In the genomic region with DNA sequence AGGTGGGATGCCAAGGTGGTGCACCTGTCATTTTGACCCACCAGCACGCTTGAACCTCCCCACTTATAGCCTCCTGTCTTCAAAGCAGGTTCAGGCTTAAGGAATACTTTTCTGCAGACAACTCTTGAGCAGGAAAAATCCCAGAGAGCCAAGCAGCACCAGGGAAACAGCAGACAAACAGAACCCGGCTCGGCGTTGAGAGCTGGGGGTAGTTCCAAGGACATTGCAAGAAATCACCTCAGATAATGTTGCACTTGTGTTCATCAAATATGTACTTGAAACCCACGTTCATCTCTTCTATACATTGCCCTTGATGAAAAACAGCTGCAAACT, we compare ENCODE assay signal across 12 cellular contexts.
DNase-seq lines count a peak whose midpoint lies in the region; ATAC-seq and TF ChIP-seq lines count a peak whose summit lies in the region.
"Had no signal": no experiment of that assay in that cellular context is flagged by ENCODE, and none has a peak within 500 bp of the region (broad histone marks: within the 10 kb centered on the region; RNA-seq: fewer than 3 reads in every experiment).

No MANE protein-coding gene starts in this region.

- H3K4me3 Mint-ChIP-seq in CD8-positive, alpha-beta T cell, result no peak overlapping the region

- no peak overlapping the region for H3K4me3 ChIP-seq in RWPE2 (ENCODE audit: severe bottlenecking)
- H3K4me3 ChIP-seq in trophoblast cell (ENCODE audit: low read depth, low read length), result no peak overlapping the region
- no peak overlapping the region for H3K4me3 ChIP-seq in CD8-positive, alpha-beta T cell (ENCODE audit: low read depth, low read length)
- H3K4me3 ChIP-seq in adrenal gland, result no peak overlapping the region
- H3K4me3 ChIP-seq: pancreas had no signal

- H3K27ac Mint-ChIP-seq in CD8-positive, alpha-beta T cell, result no peak overlapping the region
- H3K27ac Mint-ChIP-seq: activated naive CD4-positive, alpha-beta T cell treated with anti-CD3 and anti-CD28 coated beads, Interleukin-2, amount 50 U/mL, for 72 hours had no signal

- no CpG with 5 or more reads among the region's 5 CpGs for WGBS in trophoblast cell (ENCODE audit: extremely low coverage, insufficient coverage, insufficient read length)
- 23 to 49% (median 33%) methylated on average over 5 of the region's 5 CpGs for WGBS in adrenal gland, 4 donors

- TF ChIP-seq CTCF in RWPE2 (IDR thresholded peaks at IDR 0.05; ENCODE audit: poor library complexity, severe bottlenecking) (no peak), adrenal gland (IDR thresholded peaks at IDR 0.05) (no peak)
- no peak for TF ChIP-seq CTCF in CD8-positive, alpha-beta T cell (IDR thresholded peaks at IDR 0.05)

- H2AK5ac ChIP-seq in trophoblast cell (ENCODE audit: low read length), result peak overlapping the region; percentile 64

- peaks cover 34% of the 10 kb centered on the region for H3K4me1 ChIP-seq in RWPE2 (ENCODE audit: insufficient read depth, poor library complexity, severe bottlenecking)
- peaks cover 3 to 8% of the 10 kb centered on the region in 2 experiments for H3K4me1 ChIP-seq in trophoblast cell (ENCODE audit: control insufficient read depth in 1 of 2, insufficient read depth in 2 of 2, low read length in 2 of 2)
- no peaks in the 10 kb centered on the region for H3K4me1 ChIP-seq in CD8-positive, alpha-beta T cell (ENCODE audit: insufficient read depth, low read length)
- H3K4me1 ChIP-seq in adrenal gland (replicated peaks in 1 of 2), result peaks cover 0 to 28% of the 10 kb centered on the region in 2 donors

- peak overlapping the region; percentile 98 for H3K27ac ChIP-seq in RWPE2 (ENCODE audit: poor library complexity, severe bottlenecking)
- H3K27ac ChIP-seq in epithelial cell of prostate, result peak overlapping the region; percentile 94
- H3K27ac ChIP-seq in trophoblast cell (ENCODE audit: low read depth, low read length), result no peak overlapping the region
- H3K27ac ChIP-seq in CD8-positive, alpha-beta T cell (ENCODE audit: low read depth, low read length), result no peak overlapping the region
- H3K27ac ChIP-seq in adrenal gland, result peak overlapping the region in 1 of 5 donors; percentile 35
- H3K27ac ChIP-seq: C4-2B had no signal

- POLR2A ChIA-PET in CD8-positive, alpha-beta T cell (lab: Charles Lee), result no interaction called here

- no peak overlapping the region for H4K12ac ChIP-seq in trophoblast cell (ENCODE audit: low read depth, low read length)

- H4K8ac ChIP-seq in trophoblast cell (ENCODE audit: low read depth, low read length), result no peak overlapping the region

- H2BK5ac ChIP-seq in trophoblast cell (ENCODE audit: low read depth, low read length, poor library complexity), result no peak overlapping the region

- no peak for ATAC-seq in RWPE2 (ENCODE audit: low read depth)
- ATAC-seq in CD8-positive, alpha-beta T cell, result no peak
- ATAC-seq: activated naive CD4-positive, alpha-beta T cell treated with anti-CD3 and anti-CD28 coated beads, Interleukin-2, amount 50 U/mL, for 72 hours had no signal

- no peak overlapping the region for H4K91ac ChIP-seq in trophoblast cell (ENCODE audit: low read depth, low read length)

- H3K14ac ChIP-seq in trophoblast cell (ENCODE audit: low read length), result no peak overlapping the region

- H3K36me3 Mint-ChIP-seq in CD8-positive, alpha-beta T cell, result no peaks in the 10 kb centered on the region
- H3K36me3 Mint-ChIP-seq: activated naive CD4-positive, alpha-beta T cell treated with anti-CD3 and anti-CD28 coated beads, Interleukin-2, amount 50 U/mL, for 72 hours had no signal

- H3K9me3 Mint-ChIP-seq in CD8-positive, alpha-beta T cell, result no peaks in the 10 kb centered on the region
- H3K9me3 Mint-ChIP-seq: activated naive CD4-positive, alpha-beta T cell treated with anti-CD3 and anti-CD28 coated beads, Interleukin-2, amount 50 U/mL, for 72 hours had no signal

- H3K79me2 ChIP-seq in trophoblast cell (ENCODE audit: control insufficient read depth, insufficient read depth, low read length, poor library complexity), result peaks cover 2% of the 10 kb centered on the region

- no peaks in the 10 kb centered on the region for H3K27me3 Mint-ChIP-seq in CD8-positive, alpha-beta T cell (ENCODE audit: low read depth)

- intact Hi-C loops in CD8-positive, alpha-beta T cell (cut with DNase I, micrococcal nuclease), result no loop called here
- intact Hi-C loops in adrenal gland (cut with DNase I), result no loop called here

- TF ChIP-seq POLR2A in adrenal gland (IDR thresholded peaks at IDR 0.05), result no peak

- H3K23ac ChIP-seq in trophoblast cell (ENCODE audit: low read length), result no peak overlapping the region

- H3K79me1 ChIP-seq in trophoblast cell (ENCODE audit: low read length), result no peaks in the 10 kb centered on the region

- CTCF ChIA-PET in CD8-positive, alpha-beta T cell (lab: Charles Lee), result no interaction called here

- no peak overlapping the region for H2AFZ ChIP-seq in trophoblast cell (ENCODE audit: insufficient read depth, low read length, poor library complexity)

- no peak overlapping the region for H3K18ac ChIP-seq in trophoblast cell (ENCODE audit: low read length)

- no peak overlapping the region for H3K4ac ChIP-seq in trophoblast cell (ENCODE audit: low read depth, low read length)

- H2BK120ac ChIP-seq in trophoblast cell (ENCODE audit: insufficient read depth, low read length, poor library complexity), result no peak overlapping the region

- H3K4me1 Mint-ChIP-seq in CD8-positive, alpha-beta T cell (ENCODE audit: low read depth), result no peaks in the 10 kb centered on the region

- H3K4me2 ChIP-seq in trophoblast cell (ENCODE audit: low read length), result no peak overlapping the region

- H2BK12ac ChIP-seq in trophoblast cell (ENCODE audit: low read length), result no peak overlapping the region

- H3K9me3 ChIP-seq in RWPE2 (ENCODE audit: severe bottlenecking) (no peaks in the 10 kb centered on the region), trophoblast cell (ENCODE audit: insufficient read depth, low read depth, low read length) (no peaks in the 10 kb centered on the region), adrenal gland (replicated peaks in 1 of 3) (no peaks in the 10 kb centered on the region)
- no peaks in the 10 kb centered on the region for H3K9me3 ChIP-seq in CD8-positive, alpha-beta T cell (ENCODE audit: low read length)
- H3K9me3 ChIP-seq: pancreas had no signal

- H3K9ac ChIP-seq in trophoblast cell (ENCODE audit: low read length), result no peak overlapping the region

- no peaks in the 10 kb centered on the region for H3K27me3 ChIP-seq in RWPE2 (ENCODE audit: insufficient read depth, poor library complexity, severe bottlenecking)
- no peaks in the 10 kb centered on the region for H3K27me3 ChIP-seq in trophoblast cell (ENCODE audit: insufficient read depth, low read length)
- H3K27me3 ChIP-seq in CD8-positive, alpha-beta T cell (ENCODE audit: insufficient read depth, low read length), result no peaks in the 10 kb centered on the region
- H3K27me3 ChIP-seq in adrenal gland, result no peaks in the 10 kb centered on the region
- H3K27me3 ChIP-seq: pancreas had no signal

- H3K36me3 ChIP-seq in RWPE2 (ENCODE audit: low read depth) (no peaks in the 10 kb centered on the region), trophoblast cell (ENCODE audit: control insufficient read depth in 1 of 2, insufficient read depth in 2 of 2, low read length in 2 of 2) (no peaks in the 10 kb centered on the region), adrenal gland (replicated peaks in 1 of 2) (no peaks in the 10 kb centered on the region)
- H3K36me3 ChIP-seq in CD8-positive, alpha-beta T cell (ENCODE audit: insufficient read depth, low read length), result no peaks in the 10 kb centered on the region
- H3K36me3 ChIP-seq: pancreas had no signal

- peak; percentile 9 for DNase-seq in AG08395 (ENCODE audit: low spot score)
- no peak for DNase-seq in RWPE2 (ENCODE audit: low spot score)
- no peak for DNase-seq in epithelial cell of prostate (ENCODE audit: low read depth, low spot score)
- no peak for DNase-seq in trophoblast cell
- no peak for DNase-seq in NCI-H82 (lab: John Stamatoyannopoulos, UW)
- no peak for DNase-seq in CD8-positive, alpha-beta T cell
- DNase-seq in NCI-H524 (lab: John Stamatoyannopoulos, UW), result no peak
- no peak for DNase-seq in adrenal gland
- DNase-seq: NCI-H1048, pancreas had no signal

Comparison
In these comparisons a context has a peak if more than half of its experiments do, and no peak if none do; other contexts are left out.
1. H3K27ac ChIP-seq: peak in RWPE2 (single experiment) and epithelial cell of prostate (single experiment); none in trophoblast cell (single experiment) and CD8-positive, alpha-beta T cell (single experiment).